16 cellular contexts compared by ENCODE assay signal in the genomic region with DNA sequence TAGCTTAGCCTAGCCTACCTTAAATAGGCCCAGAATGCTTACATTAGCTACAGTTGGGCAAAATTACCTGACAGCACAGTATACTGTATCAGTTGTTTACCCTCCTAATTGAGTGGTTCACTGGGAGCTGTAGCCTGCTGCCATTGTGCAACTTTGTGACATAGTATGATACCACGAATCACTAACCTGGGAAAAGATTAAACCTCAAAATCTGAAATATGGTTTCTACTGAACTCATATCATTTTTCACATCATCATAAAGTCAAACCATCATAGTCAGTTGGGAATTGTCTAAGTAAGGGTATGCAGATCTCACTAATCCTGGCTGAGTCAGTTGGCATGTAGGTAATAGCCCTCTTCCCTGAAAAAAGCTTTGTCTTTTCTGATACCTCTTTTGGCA. TPM values are rescaled to one million over a fixed set of nuclear protein-coding genes. Genes with fewer than 3 reads are reported as not detected.
DNase-seq lines count a peak whose midpoint lies in the region; ATAC-seq and TF ChIP-seq lines count a peak whose summit lies in the region.
"Had no signal": no experiment of that assay in that cellular context is flagged by ENCODE, and none has a peak within 500 bp of the region (broad histone marks: within the 10 kb centered on the region; RNA-seq: fewer than 3 reads in every experiment).

No MANE protein-coding gene starts in this region.

- H3K36me3 ChIP-seq in mammary epithelial cell (ENCODE audit: insufficient read depth, low read length), result no peaks in the 10 kb centered on the region
- H3K36me3 ChIP-seq: esophagus squamous epithelium, HAP-1, neural progenitor cell had no signal

- no peaks in the 10 kb centered on the region for H3K9me3 ChIP-seq in mammary epithelial cell (replicated peaks; ENCODE audit: insufficient read depth, low read length)
- H3K9me3 ChIP-seq: esophagus squamous epithelium, HAP-1 had no signal

- peaks cover 61% of the 10 kb centered on the region for H3K4me1 Mint-ChIP-seq in activated T-cell treated with anti-CD3 and anti-CD28 coated beads, Interleukin-2, amount 50 U/mL, for 72 hours (ENCODE audit: low read depth)
- H3K4me1 Mint-ChIP-seq in progenitor cell of endocrine pancreas (ENCODE audit: low read depth), result peaks cover 6% of the 10 kb centered on the region
- H3K4me1 Mint-ChIP-seq: neural progenitor cell had no signal

- H4K20me1 ChIP-seq in mammary epithelial cell (ENCODE audit: insufficient read depth, low read length), result peaks cover 3% of the 10 kb centered on the region

- intact Hi-C loops in mammary epithelial cell (cut with micrococcal nuclease), result no loop called here
- intact Hi-C loops in sciatic nerve (cut with DNase I), result no loop called here

- H3K79me2 ChIP-seq in mammary epithelial cell (ENCODE audit: insufficient read depth, low read length), result peaks cover 92% of the 10 kb centered on the region

- H3K4me3 Mint-ChIP-seq in activated T-cell treated with anti-CD3 and anti-CD28 coated beads, Interleukin-2, amount 50 U/mL, for 72 hours, result peak overlapping the region in 1 of 2 donors; percentile 32
- H3K4me3 Mint-ChIP-seq in progenitor cell of endocrine pancreas (ENCODE audit: low read depth), result no peak overlapping the region
- H3K4me3 Mint-ChIP-seq: activated naive CD8-positive, alpha-beta T cell treated with anti-CD3 and anti-CD28 coated beads, Interleukin-2, amount 10 ng/mL, durations not matched to agents 7 days and 5 days; mesothelial cell of epicardium; neural progenitor cell; T-cell had no signal

- CTCF ChIA-PET in mammary epithelial cell (lab: Charles Lee; ENCODE audit: low non-redundant PET), result no interaction called here

- H3K4me1 ChIP-seq in mammary epithelial cell (ENCODE audit: insufficient read depth, low read length), result peaks cover 3% of the 10 kb centered on the region

- peak in 1 of 2 donors; percentile 12 for DNase-seq in activated T-cell treated with anti-CD3 and anti-CD28 coated beads, Interleukin-2, amount 50 U/mL, for 72 hours
- DNase-seq in activated T-cell treated with anti-CD3 and anti-CD28 coated beads for 4 hours (no peak), HCEC 1CT (peak; percentile 21), mammary epithelial cell (peak; percentile 70), progenitor cell of endocrine pancreas (ENCODE audit: low spot score, unreplicated experiment) (no peak), sciatic nerve (ENCODE audit: low spot score) (no peak), NCI-H524 treated with DMSO at 0.1 percent for 48 hours (lab: John Stamatoyannopoulos, UW) (no peak), GM10266 (ENCODE audit: extremely low spot score) (no peak)
- DNase-seq: activated naive CD8-positive, alpha-beta T cell treated with anti-CD3 and anti-CD28 coated beads, Interleukin-2, amount 10 ng/mL, durations not matched to agents 7 days and 5 days; esophagus squamous epithelium; NCI-H1694; substantia nigra; T-cell had no signal

- TF ChIP-seq CTCF in mammary epithelial cell (conservative IDR thresholded peaks at IDR 0.05 in 1 of 2, IDR thresholded peaks at IDR 0.05 in 1 of 2; ENCODE audit: extremely low read depth in 1 of 2, insufficient read depth in 1 of 2, low read depth in 1 of 2, low read length in 2 of 2) (no peak), progenitor cell of endocrine pancreas (IDR thresholded peaks at IDR 0.05; ENCODE audit: unreplicated experiment) (no peak), GM10266 (IDR thresholded peaks at IDR 0.05; ENCODE audit: control insufficient read depth, insufficient read depth, low read depth, missing control alignments) (no peak)

- no peak overlapping the region for H3K4me2 ChIP-seq in mammary epithelial cell (ENCODE audit: insufficient read depth, low read depth, low read length)
- H3K4me2 ChIP-seq: neural progenitor cell had no signal

- H3K4me3 ChIP-seq in mammary epithelial cell (replicated peaks in 1 of 3; ENCODE audit: insufficient read depth in 1 of 3, low read depth in 2 of 3, low read length in 3 of 3), result no peak overlapping the region
- H3K4me3 ChIP-seq: esophagus squamous epithelium, HAP-1, neural progenitor cell had no signal

- dilution Hi-C loops in mammary epithelial cell (cut with HindIII; ENCODE audit: low sequenced_read_pairs), result no loop called here

- H3K9ac ChIP-seq in mammary epithelial cell (ENCODE audit: insufficient read depth, low read length), result no peak overlapping the region
- H3K9ac ChIP-seq: neural progenitor cell had no signal

- H3K9me3 Mint-ChIP-seq in activated T-cell treated with anti-CD3 and anti-CD28 coated beads, Interleukin-2, amount 50 U/mL, for 72 hours, result no peaks in the 10 kb centered on the region
- H3K9me3 Mint-ChIP-seq in progenitor cell of endocrine pancreas (ENCODE audit: low read depth), result peaks cover under 1% of the 10 kb centered on the region
- H3K9me3 Mint-ChIP-seq: mesothelial cell of epicardium, T-cell had no signal

- no peak overlapping the region for H3K27ac ChIP-seq in mammary epithelial cell (ENCODE audit: insufficient read depth, low read depth, low read length)
- H3K27ac ChIP-seq: esophagus squamous epithelium, neural progenitor cell had no signal

- WGBS in mammary epithelial cell (ENCODE audit: low coverage, missing lambda C conversion rate), result 100% methylated on average over 1 of the region's 1 CpG

- H3K27me3 Mint-ChIP-seq in activated T-cell treated with anti-CD3 and anti-CD28 coated beads, Interleukin-2, amount 50 U/mL, for 72 hours (ENCODE audit: low read depth), result no peaks in the 10 kb centered on the region
- no peaks in the 10 kb centered on the region for H3K27me3 Mint-ChIP-seq in progenitor cell of endocrine pancreas
- H3K27me3 Mint-ChIP-seq: activated naive CD8-positive, alpha-beta T cell treated with anti-CD3 and anti-CD28 coated beads, Interleukin-2, amount 10 ng/mL, durations not matched to agents 7 days and 5 days; T-cell had no signal

- BruUV-seq in mammary epithelial cell (replicated peaks; lab: Mats Ljungman, UMichigan), result no TSS peak

- no peak overlapping the region for H3K27ac Mint-ChIP-seq in activated T-cell treated with anti-CD3 and anti-CD28 coated beads, Interleukin-2, amount 50 U/mL, for 72 hours
- H3K27ac Mint-ChIP-seq in progenitor cell of endocrine pancreas, result peak overlapping the region; percentile 52
- H3K27ac Mint-ChIP-seq: activated naive CD8-positive, alpha-beta T cell treated with anti-CD3 and anti-CD28 coated beads, Interleukin-2, amount 10 ng/mL, durations not matched to agents 7 days and 5 days; mesothelial cell of epicardium; neural progenitor cell; T-cell had no signal

- no peak overlapping the region for H2AFZ ChIP-seq in mammary epithelial cell (ENCODE audit: low read depth, low read length)
- H2AFZ ChIP-seq: neural progenitor cell had no signal

- peak; percentile 80 to 83 for ATAC-seq in activated T-cell treated with anti-CD3 and anti-CD28 coated beads, Interleukin-2, amount 50 U/mL, for 72 hours (replicated peaks in 1 of 2)
- ATAC-seq in sciatic nerve, result no peak
- ATAC-seq: T-cell had no signal

- in situ Hi-C loops in mammary epithelial cell (cut with MboI; ENCODE audit: low sequenced_read_pairs in 2 of 2), result no loop called here

- H3K36me3 Mint-ChIP-seq in activated T-cell treated with anti-CD3 and anti-CD28 coated beads, Interleukin-2, amount 50 U/mL, for 72 hours (ENCODE audit: insufficient read depth in 2 of 2), result peaks cover 2 to 3% of the 10 kb centered on the region in 2 donors
- peaks cover 3% of the 10 kb centered on the region for H3K36me3 Mint-ChIP-seq in progenitor cell of endocrine pancreas (ENCODE audit: insufficient read depth)
- H3K36me3 Mint-ChIP-seq: mesothelial cell of epicardium had no signal

- H3K27me3 ChIP-seq in mammary epithelial cell (ENCODE audit: insufficient read depth, low read length), result no peaks in the 10 kb centered on the region
- H3K27me3 ChIP-seq: esophagus squamous epithelium, neural progenitor cell had no signal

RNA-seq across cellular contexts. Expression of a gene that starts 9.1 kb away (rescaled TPM):
- total RNA-seq in activated T-cell treated with anti-CD3 and anti-CD28 coated beads, Interleukin-2, amount 50 U/mL, for 72 hours, result 10 to 100 TPM; 38.2 to 42.6 TPM
- total RNA-seq in mammary epithelial cell (10 to 100 TPM; 25.4 to 28.2 TPM), progenitor cell of endocrine pancreas (55.9 and 59.0 TPM in 2 replicates), sciatic nerve (54.0 TPM)
- 8.6 TPM for polyA plus RNA-seq in mammary epithelial cell
- polyA minus RNA-seq in mammary epithelial cell, result 21.3 TPM

RNA-seq across cellular contexts. Expression of a gene that starts 47.1 kb away (rescaled TPM):
- total RNA-seq in activated T-cell treated with anti-CD3 and anti-CD28 coated beads, Interleukin-2, amount 50 U/mL, for 72 hours, result under 1 TPM; 0.09 to 0.12 TPM
- total RNA-seq in mammary epithelial cell, result not detected
- polyA plus RNA-seq in mammary epithelial cell, result not detected
- polyA minus RNA-seq in mammary epithelial cell, result not detected
- 0.09 and 0.17 TPM in 2 replicates for total RNA-seq in progenitor cell of endocrine pancreas
- total RNA-seq in sciatic nerve, result 0.22 TPM
- total RNA-seq: activated naive CD8-positive, alpha-beta T cell treated with anti-CD3 and anti-CD28 coated beads, Interleukin-2, amount 10 ng/mL, durations not matched to agents 7 days and 5 days had no signal

Comparison
In these comparisons a context has a peak if more than half of its experiments do, and no peak if none do; other contexts are left out.
1. DNase-seq: peak in HCEC 1CT (single experiment) and mammary epithelial cell (single experiment); none in activated T-cell treated with anti-CD3 and anti-CD28 coated beads for 4 hours (single experiment), progenitor cell of endocrine pancreas (single experiment), sciatic nerve (single experiment), NCI-H524 treated with DMSO at 0.1 percent for 48 hours (single experiment) and GM10266 (single experiment).